ENCODE assay signal across 21 cellular contexts in the genomic region with DNA sequence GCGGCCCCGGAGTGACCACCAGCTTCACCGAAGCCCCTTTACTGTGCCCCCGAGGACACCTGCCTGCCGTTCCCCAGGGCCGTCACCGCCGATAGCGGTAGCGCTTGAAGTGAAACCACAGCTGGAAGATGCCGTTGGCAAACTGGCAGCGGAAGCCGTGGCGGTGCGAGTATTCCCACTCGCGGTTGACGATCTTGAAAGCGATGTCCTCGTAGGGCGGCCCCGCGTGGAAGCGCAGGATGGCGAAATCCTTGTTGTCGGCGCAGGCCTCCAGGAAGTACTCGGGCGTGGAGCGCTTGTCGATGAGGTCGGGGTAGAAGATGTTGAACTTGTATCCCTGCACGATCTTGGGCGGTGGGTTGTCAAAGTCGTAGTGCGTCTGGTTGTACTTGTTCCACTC. TPM values are rescaled to one million over a fixed set of nuclear protein-coding genes. Genes with fewer than 3 reads are reported as not detected.
A peak's percentile ranks its signal among the peaks of the same experiment; 100 is the strongest.
DNase-seq lines count a peak whose midpoint lies in the region; FAIRE-seq and TF ChIP-seq lines count a peak whose summit lies in the region.
"Had no signal": no experiment of that assay in that cellular context is flagged by ENCODE, and none has a peak within 500 bp of the region (broad histone marks: within the 10 kb centered on the region; RNA-seq: fewer than 3 reads in every experiment).

No MANE protein-coding gene starts in this region.

- dilution Hi-C loops in endothelial cell of umbilical vein (cut with MboI; ENCODE audit: extremely low pct_ligation_motif_present, low sequenced_read_pairs), result no loop called here

- H2AFZ ChIP-seq in endothelial cell of umbilical vein (ENCODE audit: low read depth, low read length) (no peak overlapping the region), osteoblast (ENCODE audit: low read length) (no peak overlapping the region)
- H2AFZ ChIP-seq: GM23248 had no signal

- no peaks in the 10 kb centered on the region for H3K79me2 ChIP-seq in endothelial cell of umbilical vein (ENCODE audit: control insufficient read depth, insufficient read depth, low read length)
- H3K79me2 ChIP-seq in osteoblast (ENCODE audit: insufficient read depth, low read length), result no peaks in the 10 kb centered on the region

- TF ChIP-seq POLR2A in endothelial cell of umbilical vein (IDR thresholded peaks at IDR 0.05; ENCODE audit: low read depth, low read length) (no peak), ovary (IDR thresholded peaks at IDR 0.05) (no peak)

- no peaks in the 10 kb centered on the region for H3K9me1 ChIP-seq in endothelial cell of umbilical vein (replicated peaks; ENCODE audit: control insufficient read depth, extremely low read depth, insufficient read depth, low read length)

- no peak overlapping the region for H3K9ac ChIP-seq in endothelial cell of umbilical vein (replicated peaks; ENCODE audit: extremely low read depth, insufficient read depth, low read length)
- H3K9ac ChIP-seq: BLaER1, GM23248 had no signal

- no peaks in the 10 kb centered on the region for H3K27me3 ChIP-seq in endothelial cell of umbilical vein (ENCODE audit: control insufficient read depth in 2 of 2, insufficient read depth in 2 of 2, low read length in 2 of 2)
- no peaks in the 10 kb centered on the region for H3K27me3 ChIP-seq in ovary
- no peaks in the 10 kb centered on the region for H3K27me3 ChIP-seq in osteoblast (ENCODE audit: insufficient read depth, low read length)

- H4K20me1 ChIP-seq in endothelial cell of umbilical vein (replicated peaks; ENCODE audit: control insufficient read depth, extremely low read depth, insufficient read depth, low read length) (no peaks in the 10 kb centered on the region), osteoblast (ENCODE audit: insufficient read depth, low read length) (no peaks in the 10 kb centered on the region)

- TF ChIP-seq CTCF in endothelial cell of umbilical vein (IDR thresholded peaks at IDR 0.05; ENCODE audit: extremely low read depth in 1 of 2, insufficient read depth in 1 of 2, low read depth in 1 of 2, low read length in 2 of 2) (no peak), ovary (IDR thresholded peaks at IDR 0.05) (no peak), osteoblast (IDR thresholded peaks at IDR 0.05; ENCODE audit: extremely low read depth, low read depth, low read length) (no peak)

- TSS peak; percentile 41 for BruUV-seq in endothelial cell of umbilical vein (replicated peaks; lab: Mats Ljungman, UMichigan)

- CTCF ChIA-PET in endothelial cell of umbilical vein (lab: Charles Lee), result no interaction called here

- no peak for FAIRE-seq in endothelial cell of umbilical vein (lab: Jason Lieb, UNC)
- FAIRE-seq: A549, GM12892, GM18507 had no signal

- H3K36me3 ChIP-seq in endothelial cell of umbilical vein (ENCODE audit: control insufficient read depth in 2 of 2, extremely low read depth in 1 of 2, insufficient read depth in 2 of 2, low read length in 2 of 2) (peaks cover 0 to 15% of the 10 kb centered on the region in 2 experiments), ovary (no peaks in the 10 kb centered on the region), osteoblast (ENCODE audit: insufficient read depth, low read length) (peaks cover 13% of the 10 kb centered on the region)

- intact Hi-C loops in endothelial cell of umbilical vein (cut with micrococcal nuclease) (no loop called here), ovary (cut with DNase I) (loop anchor here in 2 of 4 donors (10.0 kb wide), 2 partner anchors 67 to 287 kb away; no protein-coding TSS in a partner anchor)

- no peak overlapping the region for H3K27ac ChIP-seq in endothelial cell of umbilical vein (ENCODE audit: insufficient read depth, low read depth, low read length)
- H3K27ac ChIP-seq in ovary, result no peak overlapping the region
- H3K27ac ChIP-seq in osteoblast (ENCODE audit: low read depth, low read length), result no peak overlapping the region
- H3K27ac ChIP-seq: A549, BLaER1, GM23248, HL-60 had no signal

- H3K9me3 ChIP-seq in endothelial cell of umbilical vein (replicated peaks; ENCODE audit: control insufficient read depth, insufficient read depth, low read length) (no peaks in the 10 kb centered on the region), ovary (no peaks in the 10 kb centered on the region), osteoblast (ENCODE audit: low read depth, low read length) (no peaks in the 10 kb centered on the region)
- H3K9me3 ChIP-seq: A549, BLaER1, HAP-1 had no signal

- H3K4me2 ChIP-seq in endothelial cell of umbilical vein (ENCODE audit: insufficient read depth, low read length), result no peak overlapping the region
- no peak overlapping the region for H3K4me2 ChIP-seq in osteoblast (ENCODE audit: insufficient read depth, low read length)
- H3K4me2 ChIP-seq: A549 had no signal

- POLR2A ChIA-PET in endothelial cell of umbilical vein (lab: Charles Lee), result no interaction called here

- H3K4me1 ChIP-seq in endothelial cell of umbilical vein (ENCODE audit: control insufficient read depth, extremely low read depth, insufficient read depth, low read length) (peaks cover 20% of the 10 kb centered on the region), ovary (ENCODE audit: insufficient read depth) (peaks cover 11% of the 10 kb centered on the region), osteoblast (ENCODE audit: insufficient read depth, low read length) (peaks cover 8% of the 10 kb centered on the region)

- peak; percentile 8 for DNase-seq in activated naive CD4-positive, alpha-beta T cell treated with anti-CD3 and anti-CD28 coated beads, Interleukin-2, amount 50 U/mL, for 16 hours
- DNase-seq in activated naive CD4-positive, alpha-beta T cell (lab: John Stamatoyannopoulos, UW), result no peak
- DNase-seq in endothelial cell of umbilical vein (ENCODE audit: low read depth, low spot score) (no peak), ovary (peak in 4 of 5 donors; percentile 23 to 34 (median 28)), osteoblast (ENCODE audit: insufficient read length, low spot score, missing footprints) (no peak), NCI-H69 (lab: John Stamatoyannopoulos, UW) (no peak), NCI-H526 (lab: John Stamatoyannopoulos, UW) (no peak)
- DNase-seq: CD4-positive, alpha-beta memory T cell; DMS153; DMS79; GDM1; GM23248; IMR-90 had no signal

- 93 to 97% (median 95%) methylated on average over 36 of the region's 36 CpGs for WGBS in ovary, 3 donors

- H3K4me3 ChIP-seq in endothelial cell of umbilical vein (replicated peaks in 1 of 3; ENCODE audit: insufficient read depth in 1 of 3, low read depth in 1 of 3, low read length in 3 of 3) (no peak overlapping the region), ovary (no peak overlapping the region), osteoblast (ENCODE audit: insufficient read depth, low read length) (no peak overlapping the region)
- H3K4me3 ChIP-seq: A549, BLaER1, GM23248, HAP-1 had no signal

- TF ChIP-seq EP300 in ovary (IDR thresholded peaks at IDR 0.05), result no peak

RNA-seq across cellular contexts. Expression of a gene that starts 5.2 kb away (rescaled TPM):
- 2.9 and 3.4 TPM in 2 replicates for total RNA-seq in endothelial cell of umbilical vein
- 2.4 TPM in 2 replicates for polyA plus RNA-seq in endothelial cell of umbilical vein
- 1.3 and 1.6 TPM in 2 replicates for polyA plus RNA-seq in endothelial cell of umbilical vein (2011; cell fraction: cytosol; rRNA removed)
- polyA plus RNA-seq in endothelial cell of umbilical vein (2011; cell fraction: nucleus; rRNA removed), result 0.65 and 1.4 TPM in 2 replicates
- polyA plus RNA-seq in endothelial cell of umbilical vein (2012), result 1.3 and 2.0 TPM in 2 replicates
- 0.95 and 1.2 TPM in 2 replicates for polyA minus RNA-seq in endothelial cell of umbilical vein
- polyA minus RNA-seq in endothelial cell of umbilical vein (2011; cell fraction: cytosol; rRNA and poly(A)+ RNA removed), result 3.9 TPM
- 0.24 and 0.38 TPM in 2 replicates for polyA minus RNA-seq in endothelial cell of umbilical vein (2011; cell fraction: nucleus; rRNA and poly(A)+ RNA removed)
- 1 to 10 TPM; 1.1 to 3.7 (median 1.8) TPM for total RNA-seq in ovary
- 1 to 10 TPM; 1.3 to 1.5 TPM for polyA plus RNA-seq in ovary
- 1.4 and 1.5 TPM in 2 replicates for total RNA-seq in osteoblast
- total RNA-seq: Daoy, H4 had no signal

RNA-seq across cellular contexts. Expression of a gene that starts 14.7 kb away (rescaled TPM):
- 36.1 and 36.4 TPM in 2 replicates for total RNA-seq in endothelial cell of umbilical vein
- 29.7 and 31.8 TPM in 2 replicates for polyA plus RNA-seq in endothelial cell of umbilical vein
- 17.9 and 20.7 TPM in 2 replicates for polyA plus RNA-seq in endothelial cell of umbilical vein (2011; cell fraction: cytosol; rRNA removed)
- 41.8 and 42.0 TPM in 2 replicates for polyA plus RNA-seq in endothelial cell of umbilical vein (2011; cell fraction: nucleus; rRNA removed)
- 21.8 and 23.9 TPM in 2 replicates for polyA plus RNA-seq in endothelial cell of umbilical vein (2012)
- polyA minus RNA-seq in endothelial cell of umbilical vein, result 15.8 and 18.3 TPM in 2 replicates
- 17.1 TPM for polyA minus RNA-seq in endothelial cell of umbilical vein (2011; cell fraction: cytosol; rRNA and poly(A)+ RNA removed)
- 8.3 and 17.3 TPM in 2 replicates for polyA minus RNA-seq in endothelial cell of umbilical vein (2011; cell fraction: nucleus; rRNA and poly(A)+ RNA removed)
- total RNA-seq in ovary, result 10 to 100 TPM; 19.2 to 39.1 (median 34.3) TPM
- polyA plus RNA-seq in ovary, result 10 to 100 TPM in 1 of 2 donors, 1 to 10 TPM in 1; 2.7 to 28.8 TPM
- total RNA-seq in osteoblast, result 17.4 and 19.9 TPM in 2 replicates

RNA-seq across cellular contexts. Expression of a gene that starts 26.6 kb away (rescaled TPM):
- total RNA-seq in endothelial cell of umbilical vein (6.6 and 7.1 TPM in 2 replicates), ovary (under 1 TPM; 0.11 to 0.66 (median 0.35) TPM), osteoblast (under 0.01 TPM in 1 of 2 replicates, not detected in the other)
- polyA plus RNA-seq in endothelial cell of umbilical vein (1.9 and 2.2 TPM in 2 replicates), ovary (1 to 10 TPM in 1 of 2 donors, under 1 TPM in 1; 0.52 to 3.3 TPM)
- polyA plus RNA-seq in endothelial cell of umbilical vein (2011; cell fraction: cytosol; rRNA removed), result 1.9 and 2.1 TPM in 2 replicates
- 2.3 and 2.8 TPM in 2 replicates for polyA plus RNA-seq in endothelial cell of umbilical vein (2011; cell fraction: nucleus; rRNA removed)
- 1.1 and 1.5 TPM in 2 replicates for polyA plus RNA-seq in endothelial cell of umbilical vein (2012)
- polyA minus RNA-seq in endothelial cell of umbilical vein, result 1.8 and 2.5 TPM in 2 replicates
- 6.8 TPM for polyA minus RNA-seq in endothelial cell of umbilical vein (2011; cell fraction: cytosol; rRNA and poly(A)+ RNA removed)
- 0.43 and 0.63 TPM in 2 replicates for polyA minus RNA-seq in endothelial cell of umbilical vein (2011; cell fraction: nucleus; rRNA and poly(A)+ RNA removed)
- total RNA-seq: Daoy, GM23248, H4 had no signal

RNA-seq across cellular contexts. Expression of a gene that starts 39.1 kb away (rescaled TPM):
- total RNA-seq in endothelial cell of umbilical vein (98.0 and 98.2 TPM in 2 replicates), ovary (100 to 1,000 TPM in 1 of 7 donors, 10 to 100 TPM in 6; 44.5 to 109 (median 60.3) TPM), osteoblast (57.2 and 65.9 TPM in 2 replicates)
- polyA plus RNA-seq in endothelial cell of umbilical vein (53.2 and 63.9 TPM in 2 replicates), ovary (10 to 100 TPM; 33.2 to 71.0 TPM)
- polyA plus RNA-seq in endothelial cell of umbilical vein (2011; cell fraction: cytosol; rRNA removed), result 43.3 and 57.2 TPM in 2 replicates
- 104 and 115 TPM in 2 replicates for polyA plus RNA-seq in endothelial cell of umbilical vein (2011; cell fraction: nucleus; rRNA removed)
- polyA plus RNA-seq in endothelial cell of umbilical vein (2012), result 55.7 and 69.0 TPM in 2 replicates
- 14.0 and 17.1 TPM in 2 replicates for polyA minus RNA-seq in endothelial cell of umbilical vein
- 123 TPM for polyA minus RNA-seq in endothelial cell of umbilical vein (2011; cell fraction: cytosol; rRNA and poly(A)+ RNA removed)
- 11.3 and 18.5 TPM in 2 replicates for polyA minus RNA-seq in endothelial cell of umbilical vein (2011; cell fraction: nucleus; rRNA and poly(A)+ RNA removed)

RNA-seq across cellular contexts. Expression of a gene that starts 54.5 kb away (rescaled TPM):
- total RNA-seq in endothelial cell of umbilical vein, result 78.9 and 80.4 TPM in 2 replicates
- polyA plus RNA-seq in endothelial cell of umbilical vein, result 51.7 and 66.9 TPM in 2 replicates
- polyA plus RNA-seq in endothelial cell of umbilical vein (2011; cell fraction: cytosol; rRNA removed), result 27.4 and 38.4 TPM in 2 replicates
- polyA plus RNA-seq in endothelial cell of umbilical vein (2011; cell fraction: nucleus; rRNA removed), result 102 and 113 TPM in 2 replicates
- polyA plus RNA-seq in endothelial cell of umbilical vein (2012), result 49.8 and 67.4 TPM in 2 replicates
- polyA minus RNA-seq in endothelial cell of umbilical vein, result 34.5 and 41.8 TPM in 2 replicates
- polyA minus RNA-seq in endothelial cell of umbilical vein (2011; cell fraction: cytosol; rRNA and poly(A)+ RNA removed), result 649 TPM
- 24.4 and 34.2 TPM in 2 replicates for polyA minus RNA-seq in endothelial cell of umbilical vein (2011; cell fraction: nucleus; rRNA and poly(A)+ RNA removed)
- total RNA-seq in ovary, result 100 to 1,000 TPM in 1 of 7 donors, 10 to 100 TPM in 6; 19.2 to 104 (median 36.9) TPM
- 10 to 100 TPM; 17.4 to 21.1 TPM for polyA plus RNA-seq in ovary
- 92.5 and 104 TPM in 2 replicates for total RNA-seq in osteoblast

Comparison
In these comparisons a context has a peak if more than half of its experiments do, and no peak if none do; other contexts are left out.
1. DNase-seq: peak in activated naive CD4-positive, alpha-beta T cell treated with anti-CD3 and anti-CD28 coated beads, Interleukin-2, amount 50 U/mL, for 16 hours (single experiment) and ovary (4 of 5); none in activated naive CD4-positive, alpha-beta T cell (0 of 4), endothelial cell of umbilical vein (single experiment), osteoblast (single experiment), NCI-H69 (single experiment) and NCI-H526 (0 of 2).